1 cellular context compared by ENCODE assay signal in the genomic region with DNA sequence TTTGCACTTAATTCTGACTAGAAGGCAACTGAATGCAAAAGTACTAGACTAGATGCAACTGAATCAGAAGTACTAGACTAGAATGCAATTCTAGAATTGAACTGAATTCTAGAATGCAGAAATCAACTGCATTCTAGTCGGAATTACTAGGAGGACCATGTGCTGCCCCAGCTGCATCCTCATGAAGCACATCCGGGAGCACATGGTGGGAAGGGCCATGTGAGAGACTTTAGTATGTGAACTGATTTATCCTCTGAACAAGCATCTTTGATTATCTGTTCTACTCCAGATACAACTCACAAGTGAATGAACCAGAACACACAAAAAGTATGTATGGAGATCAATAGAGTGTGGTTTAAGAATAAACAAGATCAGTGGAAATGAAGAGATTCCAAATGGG.
TF ChIP-seq lines count a peak whose summit lies in the region.

No MANE protein-coding gene starts in this region.

TF ChIP-seq in endothelial cell of umbilical vein, 7 proteins besides CTCF, POLR2A, EP300 and RAD21:
- TF ChIP-seq, protein P1, sequence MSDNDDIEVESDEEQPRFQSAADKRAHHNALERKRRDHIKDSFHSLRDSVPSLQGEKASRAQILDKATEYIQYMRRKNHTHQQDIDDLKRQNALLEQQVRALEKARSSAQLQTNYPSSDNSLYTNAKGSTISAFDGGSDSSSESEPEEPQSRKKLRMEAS (IDR thresholded peaks at IDR 0.05; ENCODE audit: insufficient read depth, insufficient read length): peak; percentile 55
- no peak for TF ChIP-seq EZH2 (IDR thresholded peaks at IDR 0.05; ENCODE audit: borderline replicate concordance, low read depth, low read length, severe bottlenecking)
